ENCODE assay signal across 7 cellular contexts in the genomic region with DNA sequence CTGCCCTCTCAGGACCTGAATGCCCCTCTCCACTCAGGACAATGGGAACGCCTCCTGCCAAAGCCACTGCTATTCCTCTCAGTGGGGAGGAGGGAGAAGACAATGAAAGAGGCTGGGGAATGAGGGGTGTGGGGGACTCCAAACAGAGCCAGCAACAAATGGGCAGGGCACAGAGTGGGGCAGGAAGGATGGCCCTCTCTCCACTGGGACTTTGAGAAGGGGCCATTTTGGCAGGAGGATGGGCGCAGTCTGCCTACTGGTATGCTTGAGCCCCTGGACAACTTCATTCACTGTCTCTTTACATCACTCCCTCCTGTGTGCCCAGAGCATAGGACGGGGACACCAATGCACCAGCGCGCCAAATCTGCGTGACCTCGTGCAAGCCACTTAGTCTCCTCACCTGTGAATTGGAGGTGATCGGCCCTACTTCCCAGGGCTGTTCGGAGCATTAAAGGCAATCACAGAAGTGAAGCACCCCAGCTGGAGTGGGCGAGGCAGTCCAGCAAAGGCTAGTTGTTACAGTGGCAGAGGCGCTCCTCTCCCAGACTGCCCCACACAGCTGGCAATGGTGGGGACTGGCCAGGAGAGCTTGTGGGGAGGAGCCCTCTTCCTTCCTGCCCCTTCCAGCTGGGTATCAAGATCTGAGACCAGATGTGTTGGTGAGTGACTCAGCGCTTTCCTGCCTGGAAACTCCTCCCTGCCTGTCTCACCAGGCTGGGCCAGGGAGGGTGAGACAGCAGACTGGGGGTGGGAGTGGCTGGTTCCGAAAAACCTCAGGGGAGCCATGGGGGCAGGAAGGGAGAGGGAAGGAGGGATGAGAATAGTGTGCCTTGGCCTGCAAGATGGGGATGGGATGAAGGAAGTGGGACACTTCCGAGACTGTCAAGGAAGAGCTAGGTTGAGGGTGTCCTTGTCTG. TPM values are rescaled to one million over a fixed set of nuclear protein-coding genes. Genes with fewer than 3 reads are reported as not detected.
DNase-seq lines count a peak whose midpoint lies in the region; ATAC-seq and TF ChIP-seq lines count a peak whose summit lies in the region.

No MANE protein-coding gene starts in this region.

- WGBS in spleen, 5 donors: 32 to 41% (median 35%) methylated on average over 14 of the region's 14 CpGs

- peak overlapping the region; percentile 40 for H3K4me3 Mint-ChIP-seq in activated naive CD8-positive, alpha-beta T cell treated with anti-CD3 and anti-CD28 coated beads, Interleukin-2, amount 10 ng/mL, durations not matched to agents 7 days and 5 days
- no peak overlapping the region for H3K4me3 Mint-ChIP-seq in type B pancreatic cell

- H3K4me3 ChIP-seq in spleen: no peak overlapping the region

- H3K9me3 ChIP-seq in spleen: no peaks in the 10 kb centered on the region

- no peaks in the 10 kb centered on the region for H3K36me3 Mint-ChIP-seq in activated naive CD8-positive, alpha-beta T cell treated with anti-CD3 and anti-CD28 coated beads, Interleukin-2, amount 10 ng/mL, durations not matched to agents 7 days and 5 days
- no peaks in the 10 kb centered on the region for H3K36me3 Mint-ChIP-seq in type B pancreatic cell

- no peaks in the 10 kb centered on the region for H3K36me3 ChIP-seq in spleen

- H3K27me3 Mint-ChIP-seq in activated naive CD8-positive, alpha-beta T cell treated with anti-CD3 and anti-CD28 coated beads, Interleukin-2, amount 10 ng/mL, durations not matched to agents 7 days and 5 days: peaks cover 22% of the 10 kb centered on the region
- H3K27me3 Mint-ChIP-seq in type B pancreatic cell: no peaks in the 10 kb centered on the region

- peaks cover 0 to 14% (median 9%) of the 10 kb centered on the region in 6 donors for H3K4me1 ChIP-seq in spleen

- TF ChIP-seq CTCF in type B pancreatic cell (conservative IDR thresholded peaks at IDR 0.05) (no peak), spleen (IDR thresholded peaks at IDR 0.05 in 8 of 11, conservative IDR thresholded peaks at IDR 0.05 in 3 of 11) (no peak)

- intact Hi-C loops in spleen (cut with DNase I; ENCODE audit: low total_unique reads): no loop called here

- POLR2A ChIA-PET in activated naive CD8-positive, alpha-beta T cell treated with anti-CD3 and anti-CD28 coated beads, Interleukin-2, amount 10 ng/mL, durations not matched to agents 7 days and 5 days (lab: Charles Lee): interaction anchor here (0.6 kb wide), 1 partner anchor 300 kb away, joined by 3 read pairs; no protein-coding TSS in a partner anchor

- DNase-seq in GM04503 (ENCODE audit: low read depth): peak; percentile 82
- peak; percentile 30 for DNase-seq in NCI-H2196 (lab: John Stamatoyannopoulos, UW; ENCODE audit: unreplicated experiment)
- no peak for DNase-seq in activated naive CD8-positive, alpha-beta T cell treated with anti-CD3 and anti-CD28 coated beads, Interleukin-2, amount 10 ng/mL, durations not matched to agents 7 days and 5 days
- DNase-seq in islet precursor cell: peak; percentile 94
- no peak for DNase-seq in type B pancreatic cell (ENCODE audit: extremely low spot score, unreplicated experiment)
- no peak for DNase-seq in spleen

- H3K27me3 ChIP-seq in spleen (replicated peaks in 1 of 7): peaks cover 0 to 9% (median 0%) of the 10 kb centered on the region in 7 donors

- no peaks in the 10 kb centered on the region for H3K9me3 Mint-ChIP-seq in activated naive CD8-positive, alpha-beta T cell treated with anti-CD3 and anti-CD28 coated beads, Interleukin-2, amount 10 ng/mL, durations not matched to agents 7 days and 5 days
- no peaks in the 10 kb centered on the region for H3K9me3 Mint-ChIP-seq in type B pancreatic cell

- TF ChIP-seq POLR2A in spleen (IDR thresholded peaks at IDR 0.05): no peak

- ATAC-seq in activated naive CD8-positive, alpha-beta T cell treated with anti-CD3 and anti-CD28 coated beads, Interleukin-2, amount 10 ng/mL, durations not matched to agents 7 days and 5 days (ENCODE audit: low read depth): peak; percentile 61
- ATAC-seq in GM19455 (IDR thresholded peaks at IDR 0.05; ENCODE audit: unreplicated experiment): no peak

- no peak overlapping the region for H3K27ac ChIP-seq in spleen

- H3K27ac Mint-ChIP-seq in activated naive CD8-positive, alpha-beta T cell treated with anti-CD3 and anti-CD28 coated beads, Interleukin-2, amount 10 ng/mL, durations not matched to agents 7 days and 5 days: peak overlapping the region; percentile 58
- H3K27ac Mint-ChIP-seq in type B pancreatic cell: peak overlapping the region; percentile 45

- H3K4me1 Mint-ChIP-seq in activated naive CD8-positive, alpha-beta T cell treated with anti-CD3 and anti-CD28 coated beads, Interleukin-2, amount 10 ng/mL, durations not matched to agents 7 days and 5 days: peaks cover 11% of the 10 kb centered on the region
- H3K4me1 Mint-ChIP-seq in type B pancreatic cell (ENCODE audit: unreplicated experiment): peaks cover 32% of the 10 kb centered on the region

RNA-seq across cellular contexts. Expression of a gene that starts 22.4 kb away (rescaled TPM):
- not detected for total RNA-seq in activated naive CD8-positive, alpha-beta T cell treated with anti-CD3 and anti-CD28 coated beads, Interleukin-2, amount 10 ng/mL, durations not matched to agents 7 days and 5 days
- 1.2 and 1.3 TPM in 2 replicates for total RNA-seq in type B pancreatic cell (ENCODE audit: low replicate concordance)
- 1 to 10 TPM; 1.3 to 9.2 (median 6.5) TPM for total RNA-seq in spleen
- 1 to 10 TPM; 1.2 to 4.5 (median 1.7) TPM for polyA plus RNA-seq in spleen

Comparison
In these comparisons a context has a peak if more than half of its experiments do, and no peak if none do; other contexts are left out.
1. DNase-seq: peak in GM04503 (single experiment), NCI-H2196 (single experiment) and islet precursor cell (single experiment); none in activated naive CD8-positive, alpha-beta T cell treated with anti-CD3 and anti-CD28 coated beads, Interleukin-2, amount 10 ng/mL, durations not matched to agents 7 days and 5 days (single experiment), type B pancreatic cell (single experiment) and spleen (single experiment).